ENCODE assay signal across 25 cellular contexts in the genomic region with DNA sequence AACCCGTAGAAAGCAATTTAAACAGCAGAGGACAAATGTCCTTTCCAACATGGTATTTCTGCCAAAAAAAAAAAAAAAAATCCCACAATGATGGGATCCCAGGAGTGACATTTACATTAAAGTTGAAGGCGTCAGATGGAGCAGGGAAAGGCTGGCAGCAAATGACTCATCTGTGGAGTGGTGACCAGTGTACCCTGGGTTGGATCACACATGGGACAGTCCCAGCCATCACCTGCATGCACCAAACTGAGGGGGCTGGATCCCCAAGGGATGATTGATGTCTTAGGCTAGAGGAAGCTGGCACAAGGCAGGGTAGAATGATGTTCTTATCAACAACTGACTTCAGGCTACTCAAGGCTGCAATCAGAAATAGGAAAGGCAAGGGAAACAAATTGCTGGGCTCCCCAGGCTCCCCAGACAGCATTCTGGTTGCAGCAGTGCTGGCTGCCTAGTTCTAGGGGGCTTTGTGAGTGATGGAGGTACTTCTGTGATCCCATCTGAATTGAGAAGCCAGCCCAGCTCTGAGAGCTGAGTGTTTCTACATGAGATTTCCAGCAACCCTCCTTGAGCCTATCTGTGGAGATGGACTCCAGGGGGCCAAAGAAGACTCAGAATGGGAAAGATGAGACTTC.
A peak's percentile ranks its signal among the peaks of the same experiment; 100 is the strongest.
DNase-seq lines count a peak whose midpoint lies in the region; ATAC-seq and TF ChIP-seq lines count a peak whose summit lies in the region.
"Had no signal": no experiment of that assay in that cellular context is flagged by ENCODE, and none has a peak within 500 bp of the region (broad histone marks: within the 10 kb centered on the region; RNA-seq: fewer than 3 reads in every experiment).

No MANE protein-coding gene starts in this region.

- H2AFZ ChIP-seq in SK-N-SH (ENCODE audit: low read depth), result no peak overlapping the region

- no peak overlapping the region for H3K4me3 Mint-ChIP-seq in stimulated activated naive CD8-positive, alpha-beta T cell treated with anti-CD3 and anti-CD28 coated beads, Interleukin-15, amount 100 ng/mL, for 72 hours
- H3K4me3 Mint-ChIP-seq in endodermal cell (no peak overlapping the region), memory B cell (no peak overlapping the region)
- H3K4me3 Mint-ChIP-seq: activated CD4-positive, alpha-beta memory T cell treated with anti-CD3 and anti-CD28 coated beads for 36 hours; activated naive CD8-positive, alpha-beta T cell; activated T-helper 17 cell treated with anti-CD3 and anti-CD28 coated beads, Interleukin-2, amount 50 U/mL, for 72 hours had no signal

- H3K36me3 Mint-ChIP-seq in endodermal cell (ENCODE audit: low read depth) (no peaks in the 10 kb centered on the region), memory B cell (peaks cover 13% of the 10 kb centered on the region)
- H3K36me3 Mint-ChIP-seq: activated CD4-positive, alpha-beta memory T cell treated with anti-CD3 and anti-CD28 coated beads for 36 hours; activated naive CD8-positive, alpha-beta T cell had no signal

- no peak overlapping the region for H3K4me2 ChIP-seq in SK-N-SH

- H3K27ac Mint-ChIP-seq in stimulated activated naive CD8-positive, alpha-beta T cell treated with anti-CD3 and anti-CD28 coated beads, Interleukin-15, amount 100 ng/mL, for 72 hours, result no peak overlapping the region
- H3K27ac Mint-ChIP-seq in endodermal cell, result no peak overlapping the region
- H3K27ac Mint-ChIP-seq in memory B cell, result peak overlapping the region; percentile 32
- H3K27ac Mint-ChIP-seq: activated CD4-positive, alpha-beta memory T cell treated with anti-CD3 and anti-CD28 coated beads for 36 hours; activated naive CD8-positive, alpha-beta T cell; activated T-helper 17 cell treated with anti-CD3 and anti-CD28 coated beads, Interleukin-2, amount 50 U/mL, for 72 hours; progenitor cell of endocrine pancreas had no signal

- no peak for DNase-seq in stimulated activated naive CD8-positive, alpha-beta T cell treated with anti-CD3 and anti-CD28 coated beads, Interleukin-15, Interleukin-2, amounts not matched to agents 100 U/mL and 50 U/mL, for 24 hours
- DNase-seq in stimulated activated naive CD8-positive, alpha-beta T cell treated with anti-CD3 and anti-CD28 coated beads, Interleukin-15, amount 100 ng/mL, for 72 hours, result no peak
- DNase-seq in endodermal cell (peak; percentile 39), memory B cell (ENCODE audit: low spot score in 2 of 2) (no peak), vagina (ENCODE audit: extremely low spot score in 2 of 2) (peak; percentile 42 to 88), SK-N-SH (no peak), suprapubic skin (ENCODE audit: low spot score in 2 of 2) (no peak), foreskin keratinocyte (no peak)
- DNase-seq: activated CD4-positive, alpha-beta memory T cell treated with anti-CD3 and anti-CD28 coated beads for 36 hours; activated CD4-positive, CD25-positive, alpha-beta regulatory T cell; activated CD8-positive, alpha-beta memory T cell treated with anti-CD3 and anti-CD28 coated beads, Interleukin-2, amount 50 U/mL, for 48 hours; central memory CD4-positive, alpha-beta T cell; COR-L47; MG63; NCI-H1436; NCI-H2107; NCI-H446 treated with DMSO at 0.1 percent for 48 hours; SHP77; uterus had no signal

- intact Hi-C loops in vagina (cut with DNase I), result no loop called here

- TF ChIP-seq CTCF in endodermal cell (conservative IDR thresholded peaks at IDR 0.05), result no peak
- no peak for TF ChIP-seq CTCF in vagina (IDR thresholded peaks at IDR 0.05)
- TF ChIP-seq CTCF in SK-N-SH (IDR thresholded peaks at IDR 0.05), result no peak
- TF ChIP-seq CTCF in suprapubic skin (IDR thresholded peaks at IDR 0.05), result no peak
- TF ChIP-seq CTCF in foreskin keratinocyte (conservative IDR thresholded peaks at IDR 0.05), result no peak

- TF ChIP-seq POLR2A in vagina (IDR thresholded peaks at IDR 0.05), result no peak
- no peak for TF ChIP-seq POLR2A in suprapubic skin (IDR thresholded peaks at IDR 0.05)

- peaks cover 11% of the 10 kb centered on the region for H3K9me3 ChIP-seq in endodermal cell (ENCODE audit: control insufficient read depth, low read length)
- H3K9me3 ChIP-seq in vagina, result no peaks in the 10 kb centered on the region
- H3K9me3 ChIP-seq in SK-N-SH, result no peaks in the 10 kb centered on the region
- H3K9me3 ChIP-seq in suprapubic skin, result no peaks in the 10 kb centered on the region
- H3K9me3 ChIP-seq: MG63, mucosa of descending colon, uterus had no signal

- H3K9me2 ChIP-seq in SK-N-SH, result no peaks in the 10 kb centered on the region

- 94 to 100% methylated on average over 1 to 2 of the region's 2 CpGs for WGBS in endodermal cell (ENCODE audit: insufficient coverage in 1 of 2, insufficient read length in 1 of 2), 2 experiments
- 66% methylated on average over 2 of the region's 2 CpGs for WGBS in SK-N-SH (ENCODE audit: low lambda C conversion rate)
- WGBS in suprapubic skin, result 69% methylated on average over 2 of the region's 2 CpGs

- H4K20me1 ChIP-seq in SK-N-SH (ENCODE audit: insufficient read depth), result no peaks in the 10 kb centered on the region
- H4K20me1 ChIP-seq: BLaER1 had no signal

- no peak overlapping the region for H3K27ac ChIP-seq in endodermal cell (ENCODE audit: low read depth, low read length)
- no peak overlapping the region for H3K27ac ChIP-seq in vagina
- no peak overlapping the region for H3K27ac ChIP-seq in SK-N-SH (ENCODE audit: low read depth in 2 of 2, low read length in 1 of 2)
- H3K27ac ChIP-seq in suprapubic skin, result no peak overlapping the region
- no peak overlapping the region for H3K27ac ChIP-seq in foreskin keratinocyte
- H3K27ac ChIP-seq: BLaER1, uterus had no signal

- peak; percentile 52 for ATAC-seq in stimulated activated naive CD8-positive, alpha-beta T cell treated with anti-CD3 and anti-CD28 coated beads, Interleukin-15, Interleukin-2, amounts not matched to agents 100 U/mL and 50 U/mL, for 24 hours
- no peak for ATAC-seq in stimulated activated naive CD8-positive, alpha-beta T cell treated with anti-CD3 and anti-CD28 coated beads, Interleukin-15, amount 100 ng/mL, for 72 hours
- ATAC-seq in memory B cell (ENCODE audit: low read depth), result no peak
- no peak for ATAC-seq in foreskin keratinocyte
- ATAC-seq: activated T-helper 17 cell treated with anti-CD3 and anti-CD28 coated beads, Interleukin-2, amount 50 U/mL, for 72 hours; HCT116 had no signal

- POLR2A ChIA-PET in SK-N-SH (lab: Yijun Ruan, JAX), result no interaction called here

- no peaks in the 10 kb centered on the region for H3K27me3 Mint-ChIP-seq in stimulated activated naive CD8-positive, alpha-beta T cell treated with anti-CD3 and anti-CD28 coated beads, Interleukin-15, amount 100 ng/mL, for 72 hours
- H3K27me3 Mint-ChIP-seq in endodermal cell (ENCODE audit: insufficient read depth) (peaks cover 4% of the 10 kb centered on the region), memory B cell (no peaks in the 10 kb centered on the region)
- H3K27me3 Mint-ChIP-seq: activated CD4-positive, alpha-beta memory T cell treated with anti-CD3 and anti-CD28 coated beads for 36 hours had no signal

- H3K4me1 Mint-ChIP-seq in stimulated activated naive CD8-positive, alpha-beta T cell treated with anti-CD3 and anti-CD28 coated beads, Interleukin-15, amount 100 ng/mL, for 72 hours, result peaks cover 22% of the 10 kb centered on the region
- H3K4me1 Mint-ChIP-seq in endodermal cell (peaks cover 12% of the 10 kb centered on the region), memory B cell (peaks cover 40% of the 10 kb centered on the region)

- H3K4me1 ChIP-seq in endodermal cell (ENCODE audit: control insufficient read depth, insufficient read depth, low read length), result peaks cover 5% of the 10 kb centered on the region
- H3K4me1 ChIP-seq in vagina, result no peaks in the 10 kb centered on the region
- peaks cover 4 to 12% of the 10 kb centered on the region in 2 experiments; a peak in 3 of 4 replicates for H3K4me1 ChIP-seq in SK-N-SH (ENCODE audit: control insufficient read depth in 1 of 2, insufficient read depth in 2 of 2, low read depth in 1 of 2, low read length in 1 of 2)
- no peaks in the 10 kb centered on the region for H3K4me1 ChIP-seq in suprapubic skin
- no peaks in the 10 kb centered on the region for H3K4me1 ChIP-seq in foreskin keratinocyte
- H3K4me1 ChIP-seq: uterus had no signal

- peaks cover 5% of the 10 kb centered on the region for H3K27me3 ChIP-seq in endodermal cell (ENCODE audit: control insufficient read depth, insufficient read depth, low read length, poor library complexity, severe bottlenecking)
- no peaks in the 10 kb centered on the region for H3K27me3 ChIP-seq in vagina
- no peaks in the 10 kb centered on the region for H3K27me3 ChIP-seq in SK-N-SH (ENCODE audit: insufficient read depth)
- no peaks in the 10 kb centered on the region for H3K27me3 ChIP-seq in suprapubic skin
- no peaks in the 10 kb centered on the region for H3K27me3 ChIP-seq in foreskin keratinocyte
- H3K27me3 ChIP-seq: BLaER1, MG63, uterus had no signal

- H3K4me3 ChIP-seq in endodermal cell (ENCODE audit: low read length), result no peak overlapping the region
- H3K4me3 ChIP-seq in vagina, result no peak overlapping the region
- no peak overlapping the region for H3K4me3 ChIP-seq in SK-N-SH (ENCODE audit: low read depth in 2 of 2, low read length in 1 of 2)
- H3K4me3 ChIP-seq in suprapubic skin, result no peak overlapping the region
- H3K4me3 ChIP-seq: BLaER1, MG63, mucosa of descending colon, uterus had no signal

- CTCF ChIA-PET in SK-N-SH (lab: Yijun Ruan, JAX), result no interaction called here

- peaks cover 10% of the 10 kb centered on the region in 2 donors for H3K9me3 Mint-ChIP-seq in stimulated activated naive CD8-positive, alpha-beta T cell treated with anti-CD3 and anti-CD28 coated beads, Interleukin-15, amount 100 ng/mL, for 72 hours
- peaks cover 12% of the 10 kb centered on the region for H3K9me3 Mint-ChIP-seq in endodermal cell
- no peaks in the 10 kb centered on the region for H3K9me3 Mint-ChIP-seq in memory B cell

- TF ChIP-seq RAD21 in SK-N-SH (IDR thresholded peaks at IDR 0.05; ENCODE audit: low read length), result no peak

- H3K36me3 ChIP-seq in endodermal cell (ENCODE audit: control insufficient read depth, insufficient read depth, low read length) (no peaks in the 10 kb centered on the region), vagina (no peaks in the 10 kb centered on the region), SK-N-SH (replicated peaks in 1 of 2; ENCODE audit: control insufficient read depth in 1 of 2, insufficient read depth in 2 of 2, low read length in 1 of 2) (no peaks in the 10 kb centered on the region), suprapubic skin (no peaks in the 10 kb centered on the region)
- H3K36me3 ChIP-seq: BLaER1, uterus had no signal

- no peaks in the 10 kb centered on the region for H3K79me2 ChIP-seq in SK-N-SH (ENCODE audit: insufficient read depth)

- no peak overlapping the region for H3K9ac ChIP-seq in endodermal cell (ENCODE audit: extremely low read depth, low read length, poor library complexity, severe bottlenecking)
- no peak overlapping the region for H3K9ac ChIP-seq in SK-N-SH
- H3K9ac ChIP-seq: BLaER1 had no signal

- H3F3A ChIP-seq in SK-N-SH (replicated peaks; ENCODE audit: insufficient read depth), result no peaks in the 10 kb centered on the region

- no peak for TF ChIP-seq EP300 in SK-N-SH (IDR thresholded peaks at IDR 0.05; ENCODE audit: borderline replicate concordance in 1 of 2, low read depth in 1 of 2, low read length in 1 of 2)
- TF ChIP-seq EP300 in suprapubic skin (IDR thresholded peaks at IDR 0.05), result no peak

TF ChIP-seq in SK-N-SH, 30 proteins besides CTCF, POLR2A, EP300 and RAD21:
- TF ChIP-seq CHD2 (IDR thresholded peaks at IDR 0.05; ENCODE audit: low read length, partially characterized antibody), result no peak

Comparison
In these comparisons a context has a peak if more than half of its experiments do, and no peak if none do; other contexts are left out.
1. DNase-seq: peak in endodermal cell (single experiment) and vagina (2 of 2); none in stimulated activated naive CD8-positive, alpha-beta T cell treated with anti-CD3 and anti-CD28 coated beads, Interleukin-15, Interleukin-2, amounts not matched to agents 100 U/mL and 50 U/mL, for 24 hours (single experiment), stimulated activated naive CD8-positive, alpha-beta T cell treated with anti-CD3 and anti-CD28 coated beads, Interleukin-15, amount 100 ng/mL, for 72 hours (0 of 2), memory B cell (0 of 2), SK-N-SH (single experiment), suprapubic skin (0 of 2) and foreskin keratinocyte (0 of 2).